10 cellular contexts compared by ENCODE assay signal in the genomic region with DNA sequence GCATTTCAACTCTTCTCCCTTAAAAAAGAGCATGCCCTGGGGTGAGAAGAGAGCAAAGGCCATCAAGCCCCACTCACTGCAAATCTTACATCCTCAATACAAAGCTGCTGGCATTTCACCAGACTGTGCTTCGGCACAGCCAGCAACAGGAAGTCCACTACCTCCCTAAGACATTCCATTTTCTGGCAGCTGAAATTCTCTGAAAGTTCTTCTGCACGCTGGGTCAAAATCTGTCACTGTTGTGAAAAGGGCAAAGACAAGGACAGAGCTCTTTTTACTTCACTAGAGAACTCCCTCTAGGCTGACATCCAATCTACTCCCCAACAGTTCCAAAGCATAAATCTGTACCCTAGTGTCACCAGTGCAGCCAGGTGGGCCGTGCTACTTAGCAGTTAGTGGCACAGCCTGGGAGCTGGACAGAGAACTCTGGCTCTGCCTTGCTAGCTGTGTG. TPM values are rescaled to one million over a fixed set of nuclear protein-coding genes. Genes with fewer than 3 reads are reported as not detected.
DNase-seq lines count a peak whose midpoint lies in the region; ATAC-seq and TF ChIP-seq lines count a peak whose summit lies in the region.
"Had no signal": no experiment of that assay in that cellular context is flagged by ENCODE, and none has a peak within 500 bp of the region (broad histone marks: within the 10 kb centered on the region; RNA-seq: fewer than 3 reads in every experiment).

No MANE protein-coding gene starts in this region.

- 4 to 7% (median 5%) methylated on average over 3 of the region's 3 CpGs for WGBS in psoas muscle, 3 donors

- peaks cover 7% of the 10 kb centered on the region for H3K36me3 ChIP-seq in CD8-positive, alpha-beta memory T cell (ENCODE audit: insufficient read depth, low read length)
- peaks cover 7 to 38% of the 10 kb centered on the region in 2 donors for H3K36me3 ChIP-seq in psoas muscle (ENCODE audit: insufficient read depth in 1 of 2, low read depth in 1 of 2)

- intact Hi-C loops in psoas muscle (cut with DNase I) = no loop called here

- TF ChIP-seq CTCF in fibroblast of mammary gland (conservative IDR thresholded peaks at IDR 0.05; ENCODE audit: control insufficient read depth, insufficient read depth, low read depth, low read length) (no peak), psoas muscle (IDR thresholded peaks at IDR 0.05) (no peak)

- CTCF ChIA-PET in CD8-positive, alpha-beta memory T cell (lab: Charles Lee) = interaction anchor here (1.0 kb wide), 1 partner anchor 23 kb away, joined by 3 read pairs; no protein-coding TSS in a partner anchor

- no peaks in the 10 kb centered on the region for H3K27me3 Mint-ChIP-seq in CD8-positive, alpha-beta memory T cell

- no peaks in the 10 kb centered on the region for H3K27me3 ChIP-seq in CD8-positive, alpha-beta memory T cell (ENCODE audit: insufficient read depth, low read length, poor library complexity, severe bottlenecking)
- no peaks in the 10 kb centered on the region for H3K27me3 ChIP-seq in psoas muscle (ENCODE audit: insufficient read depth in 3 of 3, low read length in 2 of 3)

- peaks cover 35% of the 10 kb centered on the region for H3K4me1 ChIP-seq in CD8-positive, alpha-beta memory T cell (ENCODE audit: insufficient read depth, low read length)
- H3K4me1 ChIP-seq in psoas muscle = peaks cover 84% of the 10 kb centered on the region

- no peak overlapping the region for H3K4me3 ChIP-seq in CD8-positive, alpha-beta memory T cell (ENCODE audit: low read length)
- H3K4me3 ChIP-seq in fibroblast of mammary gland (ENCODE audit: control insufficient read depth, low read depth, low read length) (no peak overlapping the region), psoas muscle (no peak overlapping the region)

- peaks cover 0 to 70% (median 19%) of the 10 kb centered on the region in 3 donors for H3K36me3 Mint-ChIP-seq in CD8-positive, alpha-beta memory T cell

- ATAC-seq in psoas muscle = peak; percentile 62 to 86 (median 80)

- no peak overlapping the region for H3K27ac ChIP-seq in CD8-positive, alpha-beta memory T cell (ENCODE audit: low read depth, low read length)
- peak overlapping the region; percentile 59 for H3K27ac ChIP-seq in psoas muscle

- H3K9me3 Mint-ChIP-seq in CD8-positive, alpha-beta memory T cell = no peaks in the 10 kb centered on the region
- H3K9me3 Mint-ChIP-seq: nephron had no signal

- peaks cover 61 to 85% (median 77%) of the 10 kb centered on the region in 3 donors for H3K4me1 Mint-ChIP-seq in CD8-positive, alpha-beta memory T cell

- peak overlapping the region in 5 of 8 donors; percentile 0 to 40 (median 9) for H3K27ac Mint-ChIP-seq in CD8-positive, alpha-beta memory T cell

- POLR2A ChIA-PET in CD8-positive, alpha-beta memory T cell (lab: Charles Lee) = no interaction called here

- peak overlapping the region in 4 of 7 donors; percentile 1 to 40 (median 20) for H3K4me3 Mint-ChIP-seq in CD8-positive, alpha-beta memory T cell
- H3K4me3 Mint-ChIP-seq: nephron had no signal

- no peak for DNase-seq in CD8-positive, alpha-beta memory T cell
- DNase-seq in RPMI7951 (ENCODE audit: low read depth) (peak; percentile 51), fibroblast of mammary gland (ENCODE audit: low read depth) (peak; percentile 17), psoas muscle (peak in 1 of 2 donors; percentile 64), NCI-H226 (no peak), NCI-H1417 treated with DMSO at 0.1 percent for 48 hours (lab: John Stamatoyannopoulos, UW) (no peak), ureter (ENCODE audit: low spot score) (no peak)
- DNase-seq in activated CD4-positive, alpha-beta T cell treated with anti-CD3 and anti-CD28 coated beads for 1 hour = no peak
- DNase-seq: NCI-H1436 had no signal

- no peaks in the 10 kb centered on the region for H3K9me3 ChIP-seq in CD8-positive, alpha-beta memory T cell (ENCODE audit: low read length)
- H3K9me3 ChIP-seq in psoas muscle = no peaks in the 10 kb centered on the region

RNA-seq across cellular contexts. Expression of a gene that starts 6.3 kb away (rescaled TPM):
- total RNA-seq in CD8-positive, alpha-beta memory T cell = 10 to 100 TPM; 17.3 to 18.0 TPM
- 9.6 TPM for polyA plus RNA-seq in CD8-positive, alpha-beta memory T cell
- total RNA-seq in RPMI7951 (2014; rRNA removed; shearing (Covaris generic)) = 8.4 and 13.2 TPM in 2 replicates
- total RNA-seq in psoas muscle (10 to 100 TPM; 22.1 to 52.3 (median 37.1) TPM), ureter (38.9 TPM)
- 10 to 100 TPM; 15.0 to 42.9 (median 16.9) TPM for polyA plus RNA-seq in psoas muscle

Comparison
In these comparisons a context has a peak if more than half of its experiments do, and no peak if none do; other contexts are left out.
1. DNase-seq: peak in RPMI7951 (single experiment) and fibroblast of mammary gland (single experiment); none in CD8-positive, alpha-beta memory T cell (0 of 5), NCI-H226 (single experiment), activated CD4-positive, alpha-beta T cell treated with anti-CD3 and anti-CD28 coated beads for 1 hour (single experiment), NCI-H1417 treated with DMSO at 0.1 percent for 48 hours (single experiment) and ureter (single experiment).